ENCODE assay signal across 10 cellular contexts in genomic region chr3:182364723-182365650, GRCh38.
DNase-seq lines count a peak whose midpoint lies in the region; TF ChIP-seq lines count a peak whose summit lies in the region.
"Had no signal": no experiment of that assay in that cellular context is flagged by ENCODE, and none has a peak within 500 bp of the region (broad histone marks: within the 10 kb centered on the region; RNA-seq: fewer than 3 reads in every experiment).

No MANE protein-coding gene starts in this region.

- H3K4me2 ChIP-seq in MM.1S (ENCODE audit: low read depth, low read length), result no peak overlapping the region

- no peak overlapping the region for H2AFZ ChIP-seq in MM.1S (ENCODE audit: low read length)

- H4K20me1 ChIP-seq in MM.1S (ENCODE audit: insufficient read depth, low read length), result no peaks in the 10 kb centered on the region

- POLR2A ChIA-PET in HEK293 (lab: Yijun Ruan, JAX), result interaction anchor here (0.5 kb wide), 1 partner anchor 128 kb away, joined by 3 read pairs; no protein-coding TSS in a partner anchor
- POLR2A ChIA-PET in activated CD4-positive, alpha-beta T cell treated with anti-CD3 and anti-CD28 coated beads, Interleukin-2, amount 10 ng/mL, durations not matched to agents 7 days and 5 days (lab: Charles Lee), result no interaction called here

- H3K9ac ChIP-seq in MM.1S (ENCODE audit: low read length), result no peak overlapping the region

- H3K4me3 ChIP-seq in HEK293 (ENCODE audit: low read depth, low read length) (no peak overlapping the region), MM.1S (ENCODE audit: low read length) (no peak overlapping the region)

- H3K9me2 ChIP-seq in MM.1S (replicated peaks; ENCODE audit: insufficient read depth, low read length), result no peaks in the 10 kb centered on the region

- no peaks in the 10 kb centered on the region for H3K36me3 Mint-ChIP-seq in activated CD4-positive, alpha-beta T cell treated with anti-CD3 and anti-CD28 coated beads, Interleukin-2, amount 10 ng/mL, durations not matched to agents 7 days and 5 days (ENCODE audit: low read depth)
- H3K36me3 Mint-ChIP-seq: naive B cell had no signal

- CTCF ChIA-PET in HEK293 (lab: Yijun Ruan, JAX), result interaction anchor here (1.0 to 1.2 kb wide), 3 partner anchors 39 to 127 kb away, joined by 3 to 4 read pairs (median 4); no protein-coding TSS in a partner anchor
- CTCF ChIA-PET in activated CD4-positive, alpha-beta T cell treated with anti-CD3 and anti-CD28 coated beads, Interleukin-2, amount 10 ng/mL, durations not matched to agents 7 days and 5 days (lab: Charles Lee), result no interaction called here

- H3K27me3 ChIP-seq in MM.1S (replicated peaks; ENCODE audit: insufficient read depth, low read length), result no peaks in the 10 kb centered on the region

- no peaks in the 10 kb centered on the region for H3K9me3 Mint-ChIP-seq in activated CD4-positive, alpha-beta T cell treated with anti-CD3 and anti-CD28 coated beads, Interleukin-2, amount 10 ng/mL, durations not matched to agents 7 days and 5 days

- H3K27ac Mint-ChIP-seq in activated CD4-positive, alpha-beta T cell treated with anti-CD3 and anti-CD28 coated beads, Interleukin-2, amount 10 ng/mL, durations not matched to agents 7 days and 5 days, result no peak overlapping the region
- H3K27ac Mint-ChIP-seq: naive B cell had no signal

- H3K4me1 Mint-ChIP-seq in activated CD4-positive, alpha-beta T cell treated with anti-CD3 and anti-CD28 coated beads, Interleukin-2, amount 10 ng/mL, durations not matched to agents 7 days and 5 days, result no peaks in the 10 kb centered on the region
- H3K4me1 Mint-ChIP-seq: naive B cell had no signal

- no peaks in the 10 kb centered on the region for H3K9me3 ChIP-seq in HEK293 (ENCODE audit: control insufficient read depth, insufficient read depth, low read depth, low read length)
- H3K9me3 ChIP-seq in MM.1S (replicated peaks; ENCODE audit: insufficient read depth, low read length), result no peaks in the 10 kb centered on the region

- H3K36me3 ChIP-seq in HEK293 (ENCODE audit: control insufficient read depth in 2 of 2, insufficient read depth in 1 of 2, low read length in 2 of 2) (no peaks in the 10 kb centered on the region), MM.1S (replicated peaks; ENCODE audit: insufficient read depth, low read length) (no peaks in the 10 kb centered on the region)

- TF ChIP-seq CTCF in HEK293 (tag by site-specific recombination; IDR thresholded peaks at IDR 0.05) (no peak), MM.1S (IDR thresholded peaks at IDR 0.05; ENCODE audit: low read length) (no peak)

- H3F3A ChIP-seq in MM.1S (ENCODE audit: insufficient read depth, low read length), result no peaks in the 10 kb centered on the region

- H3K27ac ChIP-seq in HEK293 (ENCODE audit: extremely low read depth, low read depth, low read length) (peak overlapping the region; percentile 83), MM.1S (ENCODE audit: low read length) (no peak overlapping the region)

- no peak overlapping the region for H3K4me3 Mint-ChIP-seq in activated CD4-positive, alpha-beta T cell treated with anti-CD3 and anti-CD28 coated beads, Interleukin-2, amount 10 ng/mL, durations not matched to agents 7 days and 5 days
- H3K4me3 Mint-ChIP-seq: naive B cell had no signal

- no peaks in the 10 kb centered on the region for H3K27me3 Mint-ChIP-seq in activated CD4-positive, alpha-beta T cell treated with anti-CD3 and anti-CD28 coated beads, Interleukin-2, amount 10 ng/mL, durations not matched to agents 7 days and 5 days
- H3K27me3 Mint-ChIP-seq: naive B cell had no signal

- H3K4me1 ChIP-seq in HEK293 (ENCODE audit: control insufficient read depth, insufficient read depth, low read length) (no peaks in the 10 kb centered on the region; the same call in 1 of the 2 replicates), MM.1S (ENCODE audit: low read length) (peaks cover 16% of the 10 kb centered on the region)

- peak; percentile 91 for DNase-seq in NCI-H510A treated with DMSO at 0.1 percent for 48 hours (lab: John Stamatoyannopoulos, UW)
- peak; percentile 6 to 29 for DNase-seq in dermis microvascular lymphatic vessel endothelial cell (ENCODE audit: low read depth in 2 of 2)
- DNase-seq in occipital lobe (lab: John Stamatoyannopoulos, UW), result peak; percentile 42
- no peak for DNase-seq in MM.1S
- DNase-seq in Kasumi-1 (lab: John Stamatoyannopoulos, UW), result no peak
- no peak for DNase-seq in activated CD4-positive, alpha-beta T cell treated with anti-CD3 and anti-CD28 coated beads, Interleukin-2, amount 10 ng/mL, durations not matched to agents 7 days and 5 days
- no peak for DNase-seq in T-helper 9 cell
- DNase-seq: activated CD4-positive, alpha-beta T cell treated with anti-CD3 and anti-CD28 coated beads, Interleukin-2, amount 50 U/mL, for 4 hours; naive B cell had no signal

- H3K79me2 ChIP-seq in MM.1S (ENCODE audit: low read length), result no peaks in the 10 kb centered on the region

TF ChIP-seq in HEK293, 187 proteins besides CTCF, POLR2A, EP300 and RAD21 (continues in another document):
- TF ChIP-seq ZNF350 (tag by site-specific recombination; IDR thresholded peaks at IDR 0.05), result no peak
- no peak for TF ChIP-seq YY1 (tag by site-specific recombination; IDR thresholded peaks at IDR 0.05)
- no peak for TF ChIP-seq ZNF112 (tag by site-specific recombination; IDR thresholded peaks at IDR 0.05)
- no peak for TF ChIP-seq ZNF155 (tag by site-specific recombination; IDR thresholded peaks at IDR 0.05)
- peak; percentile 65 for TF ChIP-seq ZIC2 (tag by site-specific recombination; IDR thresholded peaks at IDR 0.05)
- TF ChIP-seq ZNF530 (tag by site-specific recombination; IDR thresholded peaks at IDR 0.05; ENCODE audit: low read depth), result no peak
- no peak for TF ChIP-seq ELK4 (IDR thresholded peaks at IDR 0.05; ENCODE audit: borderline replicate concordance, low read depth, low read length)
- no peak for TF ChIP-seq ZNF121 (tag by site-specific recombination; IDR thresholded peaks at IDR 0.05)
- peak; percentile 65 for TF ChIP-seq KLF7 (tag by site-specific recombination; IDR thresholded peaks at IDR 0.05; ENCODE audit: borderline replicate concordance)
- TF ChIP-seq ZNF639 (tag by site-specific recombination; IDR thresholded peaks at IDR 0.05), result peak; percentile 96
- peak; percentile 97 for TF ChIP-seq BCL11B (tag by site-specific recombination; IDR thresholded peaks at IDR 0.05; ENCODE audit: low read depth)
- TF ChIP-seq ZNF501 (tag by site-specific recombination; IDR thresholded peaks at IDR 0.05), result 0 out of 2 replicates have a peak, but pooled peaks have one; percentile 48
- no peak for TF ChIP-seq ZNF473 (tag by site-specific recombination; IDR thresholded peaks at IDR 0.05)
- no peak for TF ChIP-seq ZNF169 (tag by site-specific recombination; IDR thresholded peaks at IDR 0.05)
- TF ChIP-seq ZNF580 (tag by site-specific recombination; IDR thresholded peaks at IDR 0.05), result peak; percentile 90
- no peak for TF ChIP-seq EGR2 (tag by site-specific recombination; IDR thresholded peaks at IDR 0.05; ENCODE audit: low read depth)
- TF ChIP-seq ZNF571 (tag by site-specific recombination; IDR thresholded peaks at IDR 0.05), result no peak
- TF ChIP-seq YY2 (tag by site-specific recombination; IDR thresholded peaks at IDR 0.05), result no peak

Comparison
In these comparisons a context has a peak if more than half of its experiments do, and no peak if none do; other contexts are left out.
1. DNase-seq: peak in NCI-H510A treated with DMSO at 0.1 percent for 48 hours (single experiment), dermis microvascular lymphatic vessel endothelial cell (2 of 2) and occipital lobe (single experiment); none in MM.1S (single experiment), Kasumi-1 (0 of 2), activated CD4-positive, alpha-beta T cell treated with anti-CD3 and anti-CD28 coated beads, Interleukin-2, amount 10 ng/mL, durations not matched to agents 7 days and 5 days (single experiment) and T-helper 9 cell (single experiment).